ENCODE assay signal across 9 cellular contexts in genomic region chr9:96222132-96222531, GRCh38.
DNase-seq lines count a peak whose midpoint lies in the region; ATAC-seq and TF ChIP-seq lines count a peak whose summit lies in the region.
"Had no signal": no experiment of that assay in that cellular context is flagged by ENCODE, and none has a peak within 500 bp of the region (broad histone marks: within the 10 kb centered on the region; RNA-seq: fewer than 3 reads in every experiment).

No MANE protein-coding gene starts in this region.

- no peak overlapping the region for H2AK5ac ChIP-seq in mesendoderm (ENCODE audit: low read length)

- H4K8ac ChIP-seq in mesendoderm (ENCODE audit: low read depth, low read length), result no peak overlapping the region

- peaks cover 10% of the 10 kb centered on the region for H3K4me1 Mint-ChIP-seq in stimulated activated memory B cell treated with anti-CD40 and anti-IgM and Interleukin-4, amounts not matched to agents 10 μg/mL and 1 μg/mL and 100 μg/mL, for 72 hours

- no peak overlapping the region for H3K23ac ChIP-seq in mesendoderm (ENCODE audit: low read length)

- peaks cover 22% of the 10 kb centered on the region for H3K4me1 ChIP-seq in body of pancreas
- H3K4me1 ChIP-seq in mesendoderm (ENCODE audit: control insufficient read depth, low read depth, low read length), result peaks cover 3% of the 10 kb centered on the region
- peaks cover 15% of the 10 kb centered on the region for H3K4me1 ChIP-seq in vagina

- no peak overlapping the region for H3K27ac Mint-ChIP-seq in stimulated activated memory B cell treated with anti-CD40 and anti-IgM and Interleukin-4, amounts not matched to agents 10 μg/mL and 1 μg/mL and 100 μg/mL, for 72 hours

- TF ChIP-seq CTCF in body of pancreas (IDR thresholded peaks at IDR 0.05) (peak in 4 of 7 experiments; percentile 13 to 33 (median 29)), vagina (IDR thresholded peaks at IDR 0.05) (no peak)

- no peak overlapping the region for H3K27ac ChIP-seq in body of pancreas
- H3K27ac ChIP-seq in mesendoderm (ENCODE audit: low read depth, low read length), result no peak overlapping the region
- no peak overlapping the region for H3K27ac ChIP-seq in vagina

- WGBS in body of pancreas, 2 donors, result 24 to 31% methylated on average over 2 of the region's 2 CpGs
- no CpG with 5 or more reads among the region's 2 CpGs for WGBS in mesendoderm (ENCODE audit: extremely low coverage, insufficient coverage, low lambda C conversion rate)

- no peaks in the 10 kb centered on the region for H3K27me3 ChIP-seq in body of pancreas
- no peaks in the 10 kb centered on the region for H3K27me3 ChIP-seq in mesendoderm (ENCODE audit: insufficient read depth, low read length, poor library complexity)
- no peaks in the 10 kb centered on the region for H3K27me3 ChIP-seq in vagina

- H3K36me3 ChIP-seq in body of pancreas (replicated peaks in 1 of 2; ENCODE audit: insufficient read depth in 1 of 2, low read depth in 2 of 2) (no peaks in the 10 kb centered on the region), mesendoderm (ENCODE audit: control insufficient read depth, insufficient read depth, low read length) (no peaks in the 10 kb centered on the region), vagina (no peaks in the 10 kb centered on the region)

- no peak overlapping the region for H3K56ac ChIP-seq in mesendoderm (ENCODE audit: low read length)

- no peak overlapping the region for H2BK5ac ChIP-seq in mesendoderm (ENCODE audit: low read length)

- no peak overlapping the region for H3K18ac ChIP-seq in mesendoderm (ENCODE audit: low read length)

- H3K27me3 Mint-ChIP-seq in stimulated activated memory B cell treated with anti-CD40 and anti-IgM and Interleukin-4, amounts not matched to agents 10 μg/mL and 1 μg/mL and 100 μg/mL, for 72 hours, result peaks cover 68% of the 10 kb centered on the region

- H3K9me3 ChIP-seq in body of pancreas, result no peaks in the 10 kb centered on the region
- no peaks in the 10 kb centered on the region for H3K9me3 ChIP-seq in vagina

- no peaks in the 10 kb centered on the region for H3K79me2 ChIP-seq in mesendoderm (ENCODE audit: control insufficient read depth, insufficient read depth, low read length)

- H4K5ac ChIP-seq in mesendoderm (ENCODE audit: low read length), result no peak overlapping the region

- no peak for ATAC-seq in body of pancreas
- ATAC-seq in stimulated activated memory B cell treated with anti-CD40 and anti-IgM and Interleukin-4, amounts not matched to agents 10 μg/mL and 1 μg/mL and 100 μg/mL, for 72 hours, result no peak

- H2BK120ac ChIP-seq in mesendoderm (ENCODE audit: low read depth, low read length), result no peak overlapping the region

- DNase-seq in ELF-1 (ENCODE audit: low read depth, low spot score) (peak; percentile 27), HuH-7.5 (ENCODE audit: low spot score) (peak; percentile 51), body of pancreas (no peak), mesendoderm (peak; percentile 58), T-helper 9 cell (no peak), vagina (ENCODE audit: extremely low spot score in 2 of 2) (no peak), NCI-H187 (lab: John Stamatoyannopoulos, UW) (no peak)
- DNase-seq: stimulated activated CD4-positive, alpha-beta T cell treated with anti-CD3 and anti-CD28 coated beads, Interleukin-4, amount 100 ng/mL, for 4 hours had no signal

- no peak overlapping the region for H3K4ac ChIP-seq in mesendoderm (ENCODE audit: low read depth, low read length)

- H3K9me3 Mint-ChIP-seq in stimulated activated memory B cell treated with anti-CD40 and anti-IgM and Interleukin-4, amounts not matched to agents 10 μg/mL and 1 μg/mL and 100 μg/mL, for 72 hours, result peaks cover 5% of the 10 kb centered on the region

- H2BK15ac ChIP-seq in mesendoderm (replicated peaks; ENCODE audit: low read depth), result no peak overlapping the region

- H3K36me3 Mint-ChIP-seq in stimulated activated memory B cell treated with anti-CD40 and anti-IgM and Interleukin-4, amounts not matched to agents 10 μg/mL and 1 μg/mL and 100 μg/mL, for 72 hours, result no peaks in the 10 kb centered on the region

- H3K4me3 ChIP-seq in body of pancreas (no peak overlapping the region), mesendoderm (ENCODE audit: low read length) (no peak overlapping the region), vagina (no peak overlapping the region)

- intact Hi-C loops in body of pancreas (cut with DNase I), result no loop called here
- intact Hi-C loops in vagina (cut with DNase I), result no loop called here

- no peak overlapping the region for H3K4me2 ChIP-seq in mesendoderm (ENCODE audit: low read length)

- TF ChIP-seq POLR2A in body of pancreas (IDR thresholded peaks at IDR 0.05), result no peak
- no peak for TF ChIP-seq POLR2A in vagina (IDR thresholded peaks at IDR 0.05)

- H3K9ac ChIP-seq in mesendoderm (ENCODE audit: low read length), result no peak overlapping the region

- H3K4me3 Mint-ChIP-seq in stimulated activated memory B cell treated with anti-CD40 and anti-IgM and Interleukin-4, amounts not matched to agents 10 μg/mL and 1 μg/mL and 100 μg/mL, for 72 hours, result no peak overlapping the region

- H3K79me1 ChIP-seq in mesendoderm (ENCODE audit: low read length), result no peaks in the 10 kb centered on the region

Comparison
In these comparisons a context has a peak if more than half of its experiments do, and no peak if none do; other contexts are left out.
1. DNase-seq: peak in ELF-1 (single experiment), HuH-7.5 (single experiment) and mesendoderm (single experiment); none in body of pancreas (0 of 4), T-helper 9 cell (single experiment), vagina (0 of 2) and NCI-H187 (0 of 2).
2. CTCF ChIP-seq: peak in body of pancreas (4 of 7); none in vagina (0 of 3).